Comparison of ENCODE assay signal across 8 cellular contexts in genomic region chr11:612201-612960, GRCh38. TPM values are rescaled to one million over a fixed set of nuclear protein-coding genes. Genes with fewer than 3 reads are reported as not detected.
DNase-seq lines count a peak whose midpoint lies in the region; ATAC-seq and TF ChIP-seq lines count a peak whose summit lies in the region.

No MANE protein-coding gene starts in this region.

- no peaks in the 10 kb centered on the region for H3K27me3 Mint-ChIP-seq in WTC11 (ENCODE audit: low read depth)

- CTCF ChIA-PET in AG04450 (lab: Charles Lee) (no interaction called here), WTC11 (lab: Charles Lee) (interaction anchor here (0.6 to 2.8 kb wide), 7 partner anchors 23 to 151 kb away, joined by 3 to 14 read pairs (median 4); partner anchors contain the start of genes LMNTD2 and PHRF1)

- H3K4me3 Mint-ChIP-seq in WTC11 = no peak overlapping the region

- H3K36me3 ChIP-seq in kidney epithelial cell (ENCODE audit: control insufficient read depth, insufficient read depth, low read length) = peaks cover 4% of the 10 kb centered on the region

- no peaks in the 10 kb centered on the region for H3K27me3 ChIP-seq in AG04450 (ENCODE audit: control insufficient read depth, insufficient read depth, low read length)
- no peaks in the 10 kb centered on the region for H3K27me3 ChIP-seq in kidney epithelial cell (ENCODE audit: control insufficient read depth, insufficient read depth, low read length)

- TF ChIP-seq POLR2A in GM18526 (IDR thresholded peaks at IDR 0.05; ENCODE audit: extremely low read depth, insufficient read length) = peak; percentile 10

- no peaks in the 10 kb centered on the region for H3K9me3 Mint-ChIP-seq in WTC11

- ATAC-seq in WTC11 (no peak), HG03521 (IDR thresholded peaks at IDR 0.05; ENCODE audit: unreplicated experiment) (no peak), HG02623 (IDR thresholded peaks at IDR 0.05; ENCODE audit: unreplicated experiment) (no peak)

- H3K27ac ChIP-seq in AG04450 (ENCODE audit: low read depth, low read length) = no peak overlapping the region

- peak overlapping the region; percentile 82; the same call in 1 of the 2 replicates for H3K27ac Mint-ChIP-seq in WTC11

- DNase-seq in AG04450 (ENCODE audit: low read depth, low spot score) (no peak), WTC11 (ENCODE audit: low spot score) (no peak), kidney epithelial cell (ENCODE audit: low read depth) (no peak), ecto neural progenitor cell (ENCODE audit: low spot score) (no peak), NCI-H2171 (lab: John Stamatoyannopoulos, UW) (no peak)

- H3K4me3 ChIP-seq in AG04450 (ENCODE audit: low read depth, low read length) = no peak overlapping the region
- H3K4me3 ChIP-seq in kidney epithelial cell (ENCODE audit: low read depth, low read length) = no peak overlapping the region

- H3K9me3 ChIP-seq in AG04450 (ENCODE audit: control insufficient read depth, insufficient read depth, low read length) = no peaks in the 10 kb centered on the region; the same call in 1 of the 2 replicates

- H3K4me1 Mint-ChIP-seq in WTC11 = 0 out of 2 replicates have a peak, but pooled peaks cover 4% of the 10 kb centered on the region

- POLR2A ChIA-PET in AG04450 (lab: Yijun Ruan, JAX) = interaction anchor here (0.7 kb wide), 1 partner anchor 37 kb away, joined by 4 read pairs; the partner anchor contains the start of gene PHRF1
- POLR2A ChIA-PET in WTC11 (lab: Charles Lee) = no interaction called here

- H3K36me3 Mint-ChIP-seq in WTC11 = peaks cover 14% of the 10 kb centered on the region

- peak; percentile 33 for TF ChIP-seq CTCF in AG04450 (IDR thresholded peaks at IDR 0.05; ENCODE audit: low read depth, low read length)
- no peak for TF ChIP-seq CTCF in WTC11 (IDR thresholded peaks at IDR 0.05)
- TF ChIP-seq CTCF in kidney epithelial cell (IDR thresholded peaks at IDR 0.05; ENCODE audit: insufficient read depth, low read length, poor library complexity, severe bottlenecking) = peak; percentile 31

TF ChIP-seq in WTC11, 78 proteins besides CTCF, POLR2A, EP300 and RAD21:
- TF ChIP-seq CDX4 (CRISPR knock-in tag; IDR thresholded peaks at IDR 0.05; ENCODE audit: borderline replicate concordance) = no peak
- TF ChIP-seq IRF2 (CRISPR knock-in tag; IDR thresholded peaks at IDR 0.05; ENCODE audit: borderline replicate concordance, low read depth) = no peak
- TF ChIP-seq KAT7 (CRISPR knock-in tag; IDR thresholded peaks at IDR 0.05; ENCODE audit: borderline replicate concordance) = no peak
- no peak for TF ChIP-seq ZNF121 (CRISPR knock-in tag; IDR thresholded peaks at IDR 0.05)
- TF ChIP-seq ZNF425 (CRISPR knock-in tag; conservative IDR thresholded peaks at IDR 0.05) = no peak
- TF ChIP-seq SP1 (CRISPR knock-in tag; conservative IDR thresholded peaks at IDR 0.05) = no peak
- TF ChIP-seq FOXP1 (CRISPR knock-in tag; IDR thresholded peaks at IDR 0.05; ENCODE audit: borderline replicate concordance) = no peak
- no peak for TF ChIP-seq NR3C1 (CRISPR knock-in tag; conservative IDR thresholded peaks at IDR 0.05; ENCODE audit: low read depth)
- TF ChIP-seq TEAD1 (CRISPR knock-in tag; IDR thresholded peaks at IDR 0.05) = no peak
- no peak for TF ChIP-seq GRHL2 (CRISPR knock-in tag; IDR thresholded peaks at IDR 0.05; ENCODE audit: insufficient replicate concordance, severe bottlenecking)
- no peak for TF ChIP-seq NFATC4 (CRISPR knock-in tag; IDR thresholded peaks at IDR 0.05)
- TF ChIP-seq AR (CRISPR knock-in tag; IDR thresholded peaks at IDR 0.05) = no peak
- no peak for TF ChIP-seq CREM (CRISPR knock-in tag; IDR thresholded peaks at IDR 0.05)
- no peak for TF ChIP-seq ESRRA (CRISPR knock-in tag; IDR thresholded peaks at IDR 0.05; ENCODE audit: borderline replicate concordance)
- TF ChIP-seq ZNF138 (CRISPR knock-in tag; conservative IDR thresholded peaks at IDR 0.05) = no peak
- no peak for TF ChIP-seq ZNF416 (CRISPR knock-in tag; IDR thresholded peaks at IDR 0.05)

RNA-seq across cellular contexts. Expression of gene IRF7, which starts 3.4 kb away (rescaled TPM):
- 2.4 and 3.6 TPM in 2 replicates for polyA plus RNA-seq in AG04450 (2011; rRNA removed)
- 1.7 and 2.4 TPM in 2 replicates for polyA minus RNA-seq in AG04450 (2011; rRNA and poly(A)+ RNA removed)
- total RNA-seq in WTC11 (2021) (11.1 to 12.0 TPM (median 11.5 TPM) in 3 replicates), kidney epithelial cell (60.2 and 78.7 TPM in 2 replicates)

RNA-seq across cellular contexts. Expression of gene CDHR5, which starts 12.4 kb away (rescaled TPM):
- not detected in 2 replicates for polyA plus RNA-seq in AG04450 (2011; rRNA removed)
- 0.09 TPM in 1 of 2 replicates, not detected in the other for polyA minus RNA-seq in AG04450 (2011; rRNA and poly(A)+ RNA removed)
- total RNA-seq in WTC11 (2021) = 0.26 to 0.34 TPM in 2 of 3 replicates, not detected in the other
- 0.92 TPM in 1 of 2 replicates, not detected in the other for total RNA-seq in kidney epithelial cell

RNA-seq across cellular contexts. Expression of gene SCT, which starts 14.6 kb away (rescaled TPM):
- polyA plus RNA-seq in AG04450 (2011; rRNA removed) = not detected in 2 replicates
- polyA minus RNA-seq in AG04450 (2011; rRNA and poly(A)+ RNA removed) = not detected in 2 replicates
- total RNA-seq in WTC11 (2021) (2.3 to 3.3 TPM (median 2.9 TPM) in 3 replicates), kidney epithelial cell (2.1 TPM in 1 of 2 replicates, not detected in the other)

RNA-seq across cellular contexts. Expression of gene DRD4, which starts 24.7 kb away (rescaled TPM):
- 0.05 TPM in 1 of 2 replicates, not detected in the other for polyA plus RNA-seq in AG04450 (2011; rRNA removed)
- polyA minus RNA-seq in AG04450 (2011; rRNA and poly(A)+ RNA removed) = not detected in 2 replicates
- total RNA-seq in WTC11 (2021) = 3.7 to 5.8 TPM (median 5.5 TPM) in 3 replicates
- 0.08 TPM in 1 of 2 replicates, not detected in the other for total RNA-seq in kidney epithelial cell

RNA-seq across cellular contexts. Expression of gene PHRF1, which starts 36.1 kb away (rescaled TPM):
- polyA plus RNA-seq in AG04450 (2011; rRNA removed) = 7.3 and 8.4 TPM in 2 replicates
- 6.8 and 6.9 TPM in 2 replicates for polyA minus RNA-seq in AG04450 (2011; rRNA and poly(A)+ RNA removed)
- total RNA-seq in WTC11 (2021) (39.4 to 46.9 TPM (median 40.1 TPM) in 3 replicates), kidney epithelial cell (32.5 and 33.0 TPM in 2 replicates)
